ENCODE assay signal across 8 cellular contexts in the genomic region with DNA sequence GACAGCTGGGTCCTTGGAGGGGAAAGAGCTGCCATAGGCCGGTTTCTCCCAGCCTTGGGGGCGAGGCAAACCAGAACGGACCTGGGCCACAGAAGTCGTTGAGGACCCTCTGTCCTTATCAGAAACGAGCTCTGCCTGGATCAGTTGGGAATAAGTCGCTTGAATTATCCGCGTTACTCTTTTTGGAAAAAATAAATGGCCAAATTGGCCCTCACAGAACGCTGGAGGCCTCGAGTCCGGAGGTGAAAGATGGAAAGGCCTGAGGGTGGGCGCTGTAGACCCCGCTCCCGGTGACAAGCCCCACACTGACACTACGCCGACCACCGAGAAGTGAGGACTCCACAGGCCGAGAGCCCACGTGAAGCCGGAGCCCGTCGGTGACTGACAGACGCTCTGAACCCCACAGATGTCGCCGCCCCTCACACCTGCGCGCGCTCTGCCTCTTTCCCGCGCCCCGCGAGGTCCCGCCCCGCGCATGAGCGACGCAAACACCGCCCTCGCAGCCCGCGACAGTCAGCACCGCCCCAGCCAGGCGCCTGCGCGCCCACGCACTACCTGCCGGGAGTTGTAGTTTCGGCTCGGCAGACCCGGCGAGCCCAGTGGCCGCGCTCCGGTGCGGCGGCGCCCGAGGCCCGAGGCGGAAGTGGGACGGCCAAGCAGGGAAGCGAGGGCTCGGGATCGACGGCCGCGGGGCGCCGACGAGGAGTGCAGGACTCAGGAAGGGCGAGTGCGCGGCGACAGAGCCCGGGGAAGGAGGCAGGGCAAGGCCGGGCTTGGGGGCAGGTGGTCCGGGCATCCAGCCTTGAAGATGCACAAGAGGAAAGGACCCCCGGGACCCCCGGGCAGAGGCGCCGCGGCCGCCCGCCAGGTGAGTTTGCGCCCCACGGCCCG. TPM values are rescaled to one million over a fixed set of nuclear protein-coding genes. Genes with fewer than 3 reads are reported as not detected.
A peak's percentile ranks its signal among the peaks of the same experiment; 100 is the strongest.
DNase-seq lines count a peak whose midpoint lies in the region; ATAC-seq and TF ChIP-seq lines count a peak whose summit lies in the region.

BRME1 (minus strand) TSS at position 484 of the 891 bp plus-strand sequence. CDS start 1,225 bp downstream, outside the sequence.
CC2D1A (plus strand) TSS at position 568 of the 891 bp plus-strand sequence; CDS start at position 809, 241 bp downstream.

- peak within 1 kb of the TSS; percentile 46 for H3K56ac ChIP-seq in IMR-90 (ENCODE audit: extremely low read depth, insufficient read depth, low read length)

- H3K9me3 ChIP-seq in IMR-90 (ENCODE audit: control insufficient read depth, insufficient read depth, low read length) (no peaks in the 10 kb centered on the region), esophagus (ENCODE audit: control insufficient read depth in 2 of 2, insufficient read depth in 1 of 2, low read depth in 1 of 2, low read length in 1 of 2) (no peaks in the 10 kb centered on the region), muscle layer of colon (ENCODE audit: low read length) (no peaks in the 10 kb centered on the region)

- POLR2A ChIA-PET in IMR-90 (lab: Charles Lee; ENCODE audit: unreplicated experiment) = no interaction called here

- H2BK120ac ChIP-seq in IMR-90 (ENCODE audit: low read depth, low read length) = no peak within 1 kb of the TSS

- CTCF ChIA-PET in Calu3 (lab: Charles Lee) = interaction anchor here (0.9 kb wide), 1 partner anchor 9 kb away, joined by 3 read pairs; no protein-coding TSS in a partner anchor
- CTCF ChIA-PET in IMR-90 (lab: Yijun Ruan, JAX) = no interaction called here

- peak within 1 kb of the TSS; percentile 97 for H3K4me3 ChIP-seq in IMR-90 (ENCODE audit: insufficient read depth, low read depth, low read length)
- H3K4me3 ChIP-seq in esophagus (ENCODE audit: low read depth in 1 of 2, low read length in 2 of 2) = peak within 1 kb of the TSS; percentile 65 to 81
- peak within 1 kb of the TSS; percentile 80 to 86 for H3K4me3 ChIP-seq in muscle layer of colon (ENCODE audit: low read depth in 1 of 2, low read length in 2 of 2)

- peaks cover 6 to 8% of the 10 kb centered on the region in 2 experiments for H3K79me1 ChIP-seq in IMR-90 (ENCODE audit: low read depth in 1 of 2, low read length in 2 of 2)

- H3K9ac ChIP-seq in IMR-90 (ENCODE audit: low read depth, low read length) (peak within 1 kb of the TSS; percentile 96), muscle layer of colon (ENCODE audit: low read length) (peak within 1 kb of the TSS; percentile 41)

- H3K27me3 ChIP-seq in IMR-90 (ENCODE audit: control insufficient read depth, insufficient read depth, low read length) = no peaks in the 10 kb centered on the region
- H3K27me3 ChIP-seq in esophagus (ENCODE audit: control insufficient read depth in 1 of 2, insufficient read depth in 2 of 2, low read length in 2 of 2) = no peaks in the 10 kb centered on the region
- no peaks in the 10 kb centered on the region for H3K27me3 ChIP-seq in muscle layer of colon (ENCODE audit: control insufficient read depth in 1 of 2, insufficient read depth in 2 of 2, low read length in 2 of 2)

- peak within 1 kb of the TSS; percentile 70 for H3K23ac ChIP-seq in IMR-90 (ENCODE audit: low read depth, low read length)

- TF ChIP-seq CTCF in Calu3 (IDR thresholded peaks at IDR 0.05; ENCODE audit: unreplicated experiment) = no peak
- no peak for TF ChIP-seq CTCF in IMR-90 (conservative IDR thresholded peaks at IDR 0.05; ENCODE audit: low read depth, low read length)

- BruUV-seq in Calu3 (replicated peaks; lab: Mats Ljungman, UMichigan) (no TSS peak), IMR-90 (replicated peaks; lab: Mats Ljungman, UMichigan) (no TSS peak)

- dilution Hi-C loops in IMR-90 (cut with HindIII; ENCODE audit: low sequenced_read_pairs, unreplicated experiment) = no loop called here

- DNase-seq in Calu3 = peak; percentile 92
- DNase-seq in IMR-90 = peak; percentile 75
- peak; percentile 100 for DNase-seq in OCI-M1 (lab: John Stamatoyannopoulos, UW)
- DNase-seq in activated T-cell treated with anti-CD3 and anti-CD28 coated beads, Interleukin-2, amount 50 U/mL, for 1 hour = peak; percentile 96
- DNase-seq in stimulated activated CD8-positive, alpha-beta memory T cell treated with anti-CD3 and anti-CD28 coated beads, Interleukin-7, amount 100 ng/mL, for 1 hour (ENCODE audit: low read depth in 2 of 2) = peak; percentile 86 to 89

- H4K5ac ChIP-seq in IMR-90 (ENCODE audit: low read depth, low read length) = peak within 1 kb of the TSS; percentile 82

- peak within 1 kb of the TSS; percentile 40; the same call in 1 of the 2 replicates for H3K18ac ChIP-seq in IMR-90 (ENCODE audit: low read depth, low read length)

- H3K4me1 Mint-ChIP-seq in Calu3 (ENCODE audit: low read depth, unreplicated experiment) = no peaks in the 10 kb centered on the region

- H3K14ac ChIP-seq in IMR-90 (replicated peaks; ENCODE audit: low read depth, low read length) = peak within 1 kb of the TSS; percentile 82

- peak within 1 kb of the TSS; percentile 34 for H2BK5ac ChIP-seq in IMR-90 (ENCODE audit: low read depth, low read length, poor library complexity, severe bottlenecking)

- no peaks in the 10 kb centered on the region for H3K27me3 Mint-ChIP-seq in Calu3 (ENCODE audit: unreplicated experiment)

- H3K9me1 ChIP-seq in IMR-90 (ENCODE audit: insufficient read depth, low read length) = no peaks in the 10 kb centered on the region; the same call in none of the 2 replicates

- H3K36me3 ChIP-seq in IMR-90 (ENCODE audit: control insufficient read depth, insufficient read depth, low read length) (peaks cover 7% of the 10 kb centered on the region), esophagus (ENCODE audit: control insufficient read depth in 2 of 2, insufficient read depth in 2 of 2, low read length in 1 of 2) (peaks cover 0 to 4% of the 10 kb centered on the region in 2 donors), muscle layer of colon (ENCODE audit: insufficient read depth, low read length) (no peaks in the 10 kb centered on the region)

- no peak for TF ChIP-seq POLR2A in IMR-90 (IDR thresholded peaks at IDR 0.05; ENCODE audit: low read depth, low read length)

- peak within 1 kb of the TSS; percentile 51; the same call in 1 of the 2 replicates for H4K91ac ChIP-seq in IMR-90 (ENCODE audit: insufficient read depth, low read depth, low read length)

- no peaks in the 10 kb centered on the region for H4K20me1 ChIP-seq in IMR-90 (ENCODE audit: insufficient read depth, low read length)

- no peak for TF ChIP-seq RAD21 in IMR-90 (IDR thresholded peaks at IDR 0.05; ENCODE audit: low read length)

- WGBS in IMR-90 (ENCODE audit: extremely low coverage in 2 of 2, insufficient read length in 1 of 2), 2 experiments = 6% methylated on average over 61 of the region's 87 CpGs; no CpG with 5 or more reads in 1 of the 2 experiments
- 8 to 9% methylated on average over 76 to 87 of the region's 87 CpGs for WGBS in esophagus, 2 donors

- peak within 1 kb of the TSS; percentile 53 to 96 for H4K8ac ChIP-seq in IMR-90 (ENCODE audit: low read depth in 2 of 2, low read length in 2 of 2)

- H2BK15ac ChIP-seq in IMR-90 (ENCODE audit: low read depth, low read length) = no peak within 1 kb of the TSS

- H2AFZ ChIP-seq in IMR-90 (replicated peaks; ENCODE audit: low read length, poor library complexity) = peak within 1 kb of the TSS; percentile 100

- no peaks in the 10 kb centered on the region; the same call in 1 of the 2 replicates for H3K4me1 ChIP-seq in IMR-90 (ENCODE audit: control insufficient read depth, insufficient read depth, low read length)
- H3K4me1 ChIP-seq in esophagus (ENCODE audit: control insufficient read depth in 2 of 2, insufficient read depth in 2 of 2, low read length in 1 of 2) = peaks cover 0 to 5% of the 10 kb centered on the region in 2 donors
- H3K4me1 ChIP-seq in muscle layer of colon (ENCODE audit: insufficient read depth, low read length) = peaks cover 7% of the 10 kb centered on the region

- no peaks in the 10 kb centered on the region for H3K9me3 Mint-ChIP-seq in Calu3 (ENCODE audit: low read depth, unreplicated experiment)

- H3K27ac ChIP-seq in IMR-90 (ENCODE audit: insufficient read depth, low read length) (peak within 1 kb of the TSS; percentile 79), esophagus (ENCODE audit: low read depth in 2 of 2, low read length in 1 of 2) (peak within 1 kb of the TSS; percentile 83 to 86), muscle layer of colon (ENCODE audit: low read depth, low read length) (peak within 1 kb of the TSS; percentile 72)

- no peak within 1 kb of the TSS for H2BK20ac ChIP-seq in IMR-90 (ENCODE audit: low read depth, low read length)

- intact Hi-C loops in Calu3 (cut with micrococcal nuclease; ENCODE audit: unreplicated experiment) = no loop called here
- intact Hi-C loops in IMR-90 (cut with micrococcal nuclease) = no loop called here

- peak within 1 kb of the TSS; percentile 97 for H3K4me2 ChIP-seq in IMR-90 (ENCODE audit: low read depth, low read length)

- H3K36me3 Mint-ChIP-seq in Calu3 (ENCODE audit: insufficient read depth, unreplicated experiment) = peaks cover 21% of the 10 kb centered on the region

- in situ Hi-C loops in IMR-90 (cut with MboI; ENCODE audit: low sequenced_read_pairs) = no loop called here

- peak within 1 kb of the TSS; percentile 74 for H3K4ac ChIP-seq in IMR-90 (ENCODE audit: low read depth, low read length)

- ATAC-seq in GM21423 (IDR thresholded peaks at IDR 0.05; ENCODE audit: unreplicated experiment) (peak; percentile 87), IMR-90 (ENCODE audit: low read depth) (peak; percentile 100)

- H2AK5ac ChIP-seq in IMR-90 (ENCODE audit: low read depth, low read length) = peak within 1 kb of the TSS; percentile 64

- H3K4me3 Mint-ChIP-seq in Calu3 (ENCODE audit: low read depth, unreplicated experiment) = peak within 1 kb of the TSS; percentile 78

- H2AK9ac ChIP-seq in IMR-90 (replicated peaks; ENCODE audit: low read depth, low read length, poor library complexity) = peak within 1 kb of the TSS; percentile 74

- H3K27ac Mint-ChIP-seq in Calu3 (ENCODE audit: unreplicated experiment) = peak within 1 kb of the TSS; percentile 36

RNA-seq across cellular contexts. Expression of gene BRME1, which starts in this region (rescaled TPM):
- total RNA-seq in Calu3 (2022) (1.0 and 1.5 TPM in 2 replicates), IMR-90 (2012; rRNA removed) (0.18 and 0.28 TPM in 2 replicates)
- polyA plus RNA-seq in IMR-90 (2012; rRNA removed) (0.38 and 0.56 TPM in 2 replicates), esophagus (10 to 100 TPM in 1 of 2 donors, 1 to 10 TPM in 1; 7.5 to 13.0 TPM)
- 0.03 and 0.48 TPM in 2 replicates for polyA plus RNA-seq in IMR-90 (2012; cell fraction: cytosol; rRNA removed)
- polyA plus RNA-seq in IMR-90 (2012; cell fraction: nucleus; rRNA removed; ENCODE audit: low replicate concordance) = 0.92 and 1.6 TPM in 2 replicates

RNA-seq across cellular contexts. Expression of gene CC2D1A, which starts in this region (rescaled TPM):
- total RNA-seq in Calu3 (2022) = 37.2 and 41.7 TPM in 2 replicates
- total RNA-seq in IMR-90 (2012; rRNA removed) = 3.9 and 4.1 TPM in 2 replicates
- 12.4 and 14.7 TPM in 2 replicates for polyA plus RNA-seq in IMR-90 (2012; rRNA removed)
- polyA plus RNA-seq in IMR-90 (2012; cell fraction: cytosol; rRNA removed) = 13.0 and 18.1 TPM in 2 replicates
- polyA plus RNA-seq in IMR-90 (2012; cell fraction: nucleus; rRNA removed; ENCODE audit: low replicate concordance) = 70.8 and 113 TPM in 2 replicates
- polyA plus RNA-seq in esophagus = 10 to 100 TPM; 34.0 to 58.9 TPM

Comparison
In these comparisons a context has a peak if more than half of its experiments do, and no peak if none do; other contexts are left out.
1. Peak in every context shown above with its lines: DNase-seq, ATAC-seq, H3K4me3 ChIP-seq and H3K27ac ChIP-seq.